In the genomic region with DNA sequence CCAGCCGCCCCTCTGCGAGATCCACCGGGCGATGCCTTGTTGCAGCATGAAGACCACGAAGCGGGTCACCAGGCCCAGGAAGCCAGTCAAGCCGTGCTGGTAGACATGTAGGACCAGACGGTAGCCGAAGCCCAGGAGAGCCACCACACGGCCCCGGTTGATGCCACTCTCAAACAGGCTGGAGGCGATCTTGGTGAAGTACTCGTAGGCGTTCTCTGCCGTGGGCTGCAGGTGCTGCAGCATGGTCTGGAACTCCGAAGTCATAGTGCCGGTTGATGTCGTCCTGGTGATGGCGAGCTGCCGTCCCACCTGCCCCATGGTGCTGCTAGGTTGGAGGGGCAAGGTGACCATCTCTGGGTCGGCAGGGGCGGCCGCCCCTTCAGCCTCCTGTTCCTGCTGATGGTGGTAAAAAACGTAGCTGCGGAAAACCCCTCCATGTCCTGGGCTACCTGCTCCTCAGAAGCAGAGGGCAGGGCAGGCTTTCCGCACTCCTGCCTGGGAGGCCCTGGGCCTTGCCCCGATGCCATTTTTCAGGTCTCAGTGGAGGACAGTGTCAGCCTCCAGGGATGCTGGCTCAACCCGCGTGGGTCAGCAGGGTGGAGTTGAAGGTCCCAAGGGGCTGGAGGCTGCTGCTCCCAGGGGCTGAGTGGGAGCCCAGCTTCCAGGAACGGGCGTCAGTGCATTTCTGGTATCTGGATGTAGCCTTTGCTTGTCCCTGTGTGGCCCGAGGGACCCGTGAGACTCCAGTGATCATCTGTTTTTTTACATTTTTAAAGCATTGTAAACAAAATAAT, we compare ENCODE assay signal across 20 cellular contexts.
DNase-seq lines count a peak whose midpoint lies in the region; ATAC-seq and TF ChIP-seq lines count a peak whose summit lies in the region.
"Had no signal": no experiment of that assay in that cellular context is flagged by ENCODE, and none has a peak within 500 bp of the region (broad histone marks: within the 10 kb centered on the region; RNA-seq: fewer than 3 reads in every experiment).

No MANE protein-coding gene starts in this region.

- H2BK12ac ChIP-seq in mesenchymal stem cell (ENCODE audit: low read length in 2 of 2) = peak overlapping the region in 1 of 2 experiments; percentile 21

- H4K91ac ChIP-seq in mesenchymal stem cell (ENCODE audit: low read length) = no peak overlapping the region

- peaks cover 15% of the 10 kb centered on the region for H3K4me1 Mint-ChIP-seq in nephron progenitor cell
- H3K4me1 Mint-ChIP-seq: B cell; CD4-positive, CD25-positive, alpha-beta regulatory T cell had no signal

- H3K27me3 ChIP-seq in heart right ventricle (no peaks in the 10 kb centered on the region), left ventricle myocardium inferior (ENCODE audit: low read depth) (no peaks in the 10 kb centered on the region), mesenchymal stem cell (ENCODE audit: control insufficient read depth in 1 of 2, insufficient read depth in 1 of 2, low read length in 2 of 2) (peaks cover 0 to 6% of the 10 kb centered on the region in 2 experiments)
- H3K27me3 ChIP-seq: BLaER1 had no signal

- H2BK15ac ChIP-seq in mesenchymal stem cell (ENCODE audit: low read depth, poor library complexity, severe bottlenecking) = peak overlapping the region; percentile 74

- H3K23ac ChIP-seq in mesenchymal stem cell (ENCODE audit: low read length in 2 of 2) = no peak overlapping the region

- H4K8ac ChIP-seq in mesenchymal stem cell (ENCODE audit: low read length) = no peak overlapping the region

- no peak overlapping the region for H3K9ac ChIP-seq in mesenchymal stem cell (ENCODE audit: low read length)
- H3K9ac ChIP-seq: BLaER1 had no signal

- TF ChIP-seq CTCF in heart right ventricle (IDR thresholded peaks at IDR 0.05) (no peak), left ventricle myocardium inferior (IDR thresholded peaks at IDR 0.05; ENCODE audit: borderline replicate concordance) (no peak), nephron progenitor cell (IDR thresholded peaks at IDR 0.05) (no peak)

- H2BK120ac ChIP-seq in mesenchymal stem cell (ENCODE audit: low read depth, low read length) = no peak overlapping the region

- H3K14ac ChIP-seq in mesenchymal stem cell (ENCODE audit: low read length in 2 of 2) = no peak overlapping the region

- H3K27ac Mint-ChIP-seq in nephron progenitor cell = no peak overlapping the region
- H3K27ac Mint-ChIP-seq: B cell; CD8-positive, alpha-beta T cell; HFFc6 had no signal

- H2BK5ac ChIP-seq in mesenchymal stem cell (ENCODE audit: low read depth, low read length, poor library complexity, severe bottlenecking) = no peak overlapping the region

- no peak for DNase-seq in Right ventricle myocardium inferior (ENCODE audit: missing footprints)
- no peak for DNase-seq in left cardiac atrium
- DNase-seq in heart right ventricle = peak in 1 of 2 donors; percentile 31
- DNase-seq in left ventricle myocardium inferior = no peak
- no peak for DNase-seq in mesenchymal stem cell
- DNase-seq in nephron progenitor cell = no peak
- no peak for DNase-seq in cerebellum (ENCODE audit: low spot score)
- DNase-seq: Caco-2; CD4-positive, CD25-positive, alpha-beta regulatory T cell; CD8-positive, alpha-beta T cell; DMS153; DND-41; GOT3; HFFc6 had no signal

- H3K4me3 ChIP-seq in heart right ventricle (no peak overlapping the region), left ventricle myocardium inferior (no peak overlapping the region), mesenchymal stem cell (ENCODE audit: insufficient read depth in 1 of 2, low read depth in 1 of 2, low read length in 2 of 2) (peak overlapping the region in 1 of 2 experiments; percentile 10)
- H3K4me3 ChIP-seq: BLaER1, HAP-1 had no signal

- H3K27ac ChIP-seq in heart right ventricle = no peak overlapping the region
- H3K27ac ChIP-seq in left ventricle myocardium inferior (replicated peaks) = no peak overlapping the region
- H3K27ac ChIP-seq in mesenchymal stem cell (ENCODE audit: low read length, poor library complexity, severe bottlenecking) = no peak overlapping the region
- H3K27ac ChIP-seq: 22Rv1, BLaER1, C4-2B had no signal

- H3K9me3 ChIP-seq in heart right ventricle (peaks cover 0 to 5% (median 0%) of the 10 kb centered on the region in 11 donors), left ventricle myocardium inferior (replicated peaks) (no peaks in the 10 kb centered on the region), mesenchymal stem cell (ENCODE audit: control insufficient read depth, low read length) (no peaks in the 10 kb centered on the region)
- H3K9me3 ChIP-seq: BLaER1, Caco-2, HAP-1 had no signal

- H3K4me1 ChIP-seq in heart right ventricle (peaks cover 0 to 10% (median 0%) of the 10 kb centered on the region in 9 donors), left ventricle myocardium inferior (peaks cover 14% of the 10 kb centered on the region), mesenchymal stem cell (ENCODE audit: control insufficient read depth, insufficient read depth, low read depth, low read length) (peaks cover 4% of the 10 kb centered on the region)
- H3K4me1 ChIP-seq: BLaER1, Caco-2, HAP-1 had no signal

- no peaks in the 10 kb centered on the region for H3K79me1 ChIP-seq in mesenchymal stem cell (replicated peaks; ENCODE audit: low read length, poor library complexity, severe bottlenecking)

- no peaks in the 10 kb centered on the region for H3K36me3 ChIP-seq in heart right ventricle
- no peaks in the 10 kb centered on the region for H3K36me3 ChIP-seq in left ventricle myocardium inferior
- H3K36me3 ChIP-seq in mesenchymal stem cell (ENCODE audit: control insufficient read depth in 1 of 2, insufficient read depth in 2 of 2, low read depth in 1 of 2, low read length in 2 of 2) = no peaks in the 10 kb centered on the region
- H3K36me3 ChIP-seq: BLaER1, HAP-1 had no signal

- 90 to 93% methylated on average over 33 of the region's 33 CpGs for WGBS in heart right ventricle, 2 donors
- 97% methylated on average over 31 of the region's 33 CpGs for WGBS in mesenchymal stem cell

- H2AK5ac ChIP-seq in mesenchymal stem cell (ENCODE audit: low read length, severe bottlenecking) = no peak overlapping the region

- ATAC-seq in Right ventricle myocardium inferior = peak; percentile 9
- ATAC-seq in left cardiac atrium = no peak
- ATAC-seq in heart right ventricle = peak in 6 of 8 donors; percentile 18 to 61 (median 37)
- no peak for ATAC-seq in HG02870 (IDR thresholded peaks at IDR 0.05; ENCODE audit: unreplicated experiment)
- ATAC-seq: CD8-positive, alpha-beta T cell had no signal

- intact Hi-C loops in Right ventricle myocardium inferior (cut with DNase I) (no loop called here), left cardiac atrium (cut with DNase I) (no loop called here), heart right ventricle (cut with DNase I) (no loop called here), left ventricle myocardium inferior (cut with micrococcal nuclease) (no loop called here)

- no peak overlapping the region for H2AFZ ChIP-seq in mesenchymal stem cell (ENCODE audit: low read depth, low read length)

- H3K18ac ChIP-seq in mesenchymal stem cell (ENCODE audit: low read depth in 1 of 2, low read length in 2 of 2) = no peak overlapping the region

- H3K9me3 Mint-ChIP-seq in nephron progenitor cell = peaks cover 4% of the 10 kb centered on the region
- H3K9me3 Mint-ChIP-seq: CD8-positive, alpha-beta T cell had no signal

- H3K4me3 Mint-ChIP-seq in nephron progenitor cell = no peak overlapping the region
- H3K4me3 Mint-ChIP-seq: B cell; CD4-positive, CD25-positive, alpha-beta regulatory T cell; CD8-positive, alpha-beta T cell; HFFc6 had no signal

- peaks cover 12% of the 10 kb centered on the region for H3K27me3 Mint-ChIP-seq in nephron progenitor cell (ENCODE audit: low read depth, poor library complexity)

- no peak overlapping the region for H3K4me2 ChIP-seq in mesenchymal stem cell (ENCODE audit: low read length, poor library complexity, severe bottlenecking)
- H3K4me2 ChIP-seq: BLaER1 had no signal

- H3K4ac ChIP-seq in mesenchymal stem cell (ENCODE audit: low read depth in 1 of 2, low read length in 2 of 2) = no peak overlapping the region

- peaks cover 4% of the 10 kb centered on the region for H3K36me3 Mint-ChIP-seq in nephron progenitor cell (ENCODE audit: low read depth)
- H3K36me3 Mint-ChIP-seq: CD4-positive, CD25-positive, alpha-beta regulatory T cell; CD8-positive, alpha-beta T cell had no signal

Comparison
In these comparisons a context has a peak if more than half of its experiments do, and no peak if none do; other contexts are left out.
1. ATAC-seq: peak in Right ventricle myocardium inferior (single experiment) and heart right ventricle (6 of 8); none in left cardiac atrium (0 of 2) and HG02870 (single experiment).